30 cellular contexts compared by ENCODE assay signal in genomic region chr4:4349902-4350301, GRCh38.
"Had no signal": no experiment of that assay in that cellular context is flagged by ENCODE, and none has a peak within 500 bp of the region (broad histone marks: within the 10 kb centered on the region; RNA-seq: fewer than 3 reads in every experiment).

No MANE protein-coding gene starts in this region.

- DNase-seq: hypothalamus; immature natural killer cell; kidney; left colon; left lung; lower lobe of right lung; mammary epithelial cell; mesenchymal stem cell; naive B cell; natural killer cell; nephron progenitor cell; ovary; stimulated activated CD4-positive, alpha-beta T cell treated with anti-CD3 and anti-CD28 coated beads, Interleukin-12 subunit alpha, Interleukin-12 subunit beta, amount 100 ng/mL, for 4 hours; stimulated activated CD4-positive, alpha-beta T cell treated with anti-CD3 and anti-CD28 coated beads, Interleukin-15, amount 100 ng/mL, for 24 hours; stimulated activated CD4-positive, alpha-beta T cell treated with anti-CD3 and anti-CD28 coated beads, Interleukin-2, amount 100 ng/mL, for 24 hours; stimulated activated CD4-positive, alpha-beta T cell treated with anti-CD3 and anti-CD28 coated beads, Interleukin-4, amount 100 ng/mL, for 1 hour; stimulated activated naive B cell treated with anti-CD40 and anti-IgM and Interleukin-4, amounts not matched to agents 10 μg/mL and 1 μg/mL and 100 μg/mL, for 72 hours; stimulated activated naive CD8-positive, alpha-beta T cell treated with anti-CD3 and anti-CD28 coated beads, Interleukin-15, Interleukin-2, amounts not matched to agents 100 U/mL and 50 U/mL, for 24 hours; stomach; tibial artery; trophoblast cell; upper lobe of right lung had no signal

- H3K9me3 ChIP-seq: left lung, lower lobe of right lung, neutrophil, ovary, right atrium auricular region, stomach, thoracic aorta, tibial artery, upper lobe of right lung had no signal

- FAIRE-seq: islet of Langerhans, kidney, urothelium cell line had no signal

- H3K36me3 ChIP-seq: left lung, lower lobe of right lung, neural progenitor cell, neutrophil, ovary, right atrium auricular region, stomach, thoracic aorta, tibial artery, upper lobe of right lung had no signal

- H3K4me1 ChIP-seq: left lung, lower lobe of right lung, right atrium auricular region, stomach, tibial artery, upper lobe of right lung had no signal

- H3K9ac ChIP-seq: neural progenitor cell had no signal

- H3K27me3 ChIP-seq: left lung, neural progenitor cell, ovary, right atrium auricular region, upper lobe of right lung had no signal

- H2AFZ ChIP-seq: neural progenitor cell had no signal

- ATAC-seq: left colon; left lung; lower lobe of right lung; natural killer cell; sciatic nerve; stimulated activated naive B cell treated with anti-CD40 and anti-IgM and Interleukin-4, amounts not matched to agents 10 μg/mL and 1 μg/mL and 100 μg/mL, for 72 hours; stimulated activated naive CD8-positive, alpha-beta T cell treated with anti-CD3 and anti-CD28 coated beads, Interleukin-15, Interleukin-2, amounts not matched to agents 100 U/mL and 50 U/mL, for 24 hours; upper lobe of right lung had no signal

- H3K4me3 ChIP-seq: left lung, lower lobe of right lung, neural progenitor cell, ovary, right atrium auricular region, skin epidermis, stomach, thoracic aorta, tibial artery, upper lobe of right lung had no signal

- H3K27ac ChIP-seq: left lung, lower lobe of right lung, neural progenitor cell, neutrophil, ovary, right atrium auricular region, skin epidermis, stomach, thoracic aorta, tibial artery, upper lobe of right lung had no signal

- H3K4me2 ChIP-seq: neural progenitor cell had no signal
